In the genomic region with DNA sequence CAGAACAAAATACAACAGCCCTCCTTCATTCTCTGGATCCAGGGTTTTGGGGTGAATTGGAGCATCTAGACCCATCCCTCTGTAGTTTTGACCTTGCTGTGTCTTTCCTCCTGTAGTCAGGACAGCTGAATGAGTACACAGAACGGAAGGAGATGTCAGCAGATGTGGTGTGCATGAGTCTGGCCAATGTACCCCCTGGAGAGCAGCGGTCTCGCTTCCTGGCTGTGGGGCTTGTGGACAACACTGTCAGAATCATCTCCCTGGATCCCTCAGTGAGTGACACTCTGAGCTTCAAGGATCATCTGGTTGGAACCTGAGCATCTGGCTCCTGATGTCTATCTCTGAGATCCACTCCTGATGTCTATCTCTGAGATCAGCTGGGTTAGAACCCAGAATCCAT, we compare ENCODE assay signal across 20 cellular contexts.
"Had no signal": no experiment of that assay in that cellular context is flagged by ENCODE, and none has a peak within 500 bp of the region (broad histone marks: within the 10 kb centered on the region; RNA-seq: fewer than 3 reads in every experiment).

No MANE protein-coding gene starts in this region.

- H3K4me3 ChIP-seq: breast epithelium, esophagus squamous epithelium, heart right ventricle, tibial artery had no signal

- H3K27ac Mint-ChIP-seq: activated CD4-positive, alpha-beta T cell treated with anti-CD3 and anti-CD28 coated beads, Interleukin-2, amount 10 ng/mL, durations not matched to agents 24 days and 14 days; activated T-helper 1 cell treated with anti-CD3 and anti-CD28 coated beads, Interleukin-12 subunit alpha, Interleukin-12 subunit beta, Interleukin-2, Interleukin-4 antibody, amounts not matched to agents 30 ng/mL and 10 ng/mL and 1 ng/mL, durations not matched to agents 14 hours and 24 hours and 36 hours; dendritic cell treated with granulocyte-macrophage colony-stimulating factor and Interleukin-4, amounts not matched to agents 40 ng/mL and 50 ng/mL, for 4 days; nephron had no signal

- DNase-seq: activated CD4-positive, alpha-beta T cell treated with anti-CD3 and anti-CD28 coated beads, Interleukin-2, amount 10 ng/mL, durations not matched to agents 24 days and 14 days; activated CD8-positive, alpha-beta memory T cell treated with anti-CD3 and anti-CD28 coated beads, Interleukin-2, amount 50 U/mL, for 4 hours; activated gamma-delta T cell treated with Interleukin-2 at 50 U/mL for 16 hours; cerebellar nuclear complex; effector CD8-positive, alpha-beta T cell; esophagus squamous epithelium; heart right ventricle; kidney glomerular epithelial cell; mesendoderm; posterior cingulate gyrus; stimulated activated CD8-positive, alpha-beta memory T cell treated with anti-CD3 and anti-CD28 coated beads, Interleukin-4, amount 100 ng/mL, for 48 hours; stimulated activated naive CD4-positive, alpha-beta T cell treated with Interleukin-2 at 50 U/mL for 16 hours; T-helper 1 cell; T1000; tibial artery had no signal

- H3K9me3 Mint-ChIP-seq: activated CD4-positive, alpha-beta T cell treated with anti-CD3 and anti-CD28 coated beads, Interleukin-2, amount 10 ng/mL, durations not matched to agents 24 days and 14 days; activated naive CD4-positive, alpha-beta T cell treated with anti-CD3 and anti-CD28 coated beads, Interleukin-2, amount 50 U/mL, for 72 hours; activated T-helper 1 cell treated with anti-CD3 and anti-CD28 coated beads, Interleukin-12 subunit alpha, Interleukin-12 subunit beta, Interleukin-2, Interleukin-4 antibody, amounts not matched to agents 30 ng/mL and 10 ng/mL and 1 ng/mL, durations not matched to agents 14 hours and 24 hours and 36 hours; dendritic cell treated with granulocyte-macrophage colony-stimulating factor and Interleukin-4, amounts not matched to agents 40 ng/mL and 50 ng/mL, for 4 days; nephron had no signal

- H3K4me1 Mint-ChIP-seq: nephron had no signal

- H3K4me1 ChIP-seq: breast epithelium, tibial artery had no signal

- H3K27ac ChIP-seq: tibial artery had no signal

- H3K9me3 ChIP-seq: breast epithelium, esophagus squamous epithelium, heart right ventricle, tibial artery had no signal

- H3K4me3 Mint-ChIP-seq: activated CD4-positive, alpha-beta T cell treated with anti-CD3 and anti-CD28 coated beads, Interleukin-2, amount 10 ng/mL, durations not matched to agents 24 days and 14 days; activated T-helper 1 cell treated with anti-CD3 and anti-CD28 coated beads, Interleukin-12 subunit alpha, Interleukin-12 subunit beta, Interleukin-2, Interleukin-4 antibody, amounts not matched to agents 30 ng/mL and 10 ng/mL and 1 ng/mL, durations not matched to agents 14 hours and 24 hours and 36 hours; dendritic cell treated with granulocyte-macrophage colony-stimulating factor and Interleukin-4, amounts not matched to agents 40 ng/mL and 50 ng/mL, for 4 days; nephron had no signal

- H3K27me3 ChIP-seq: breast epithelium, esophagus squamous epithelium, heart right ventricle, tibial artery had no signal

- H3K27me3 Mint-ChIP-seq: activated CD4-positive, alpha-beta T cell treated with anti-CD3 and anti-CD28 coated beads, Interleukin-2, amount 10 ng/mL, durations not matched to agents 24 days and 14 days; dendritic cell treated with granulocyte-macrophage colony-stimulating factor and Interleukin-4, amounts not matched to agents 40 ng/mL and 50 ng/mL, for 4 days had no signal
